ENCODE assay signal across 19 cellular contexts in genomic region chr10:133122171-133122935, GRCh38. TPM values are rescaled to one million over a fixed set of nuclear protein-coding genes. Genes with fewer than 3 reads are reported as not detected.
DNase-seq lines count a peak whose midpoint lies in the region; ATAC-seq and TF ChIP-seq lines count a peak whose summit lies in the region.
"Had no signal": no experiment of that assay in that cellular context is flagged by ENCODE, and none has a peak within 500 bp of the region (broad histone marks: within the 10 kb centered on the region; RNA-seq: fewer than 3 reads in every experiment).

No MANE protein-coding gene starts in this region.

- no peaks in the 10 kb centered on the region for H3K36me3 Mint-ChIP-seq in activated naive CD8-positive, alpha-beta T cell treated with anti-CD3 and anti-CD28 coated beads, Interleukin-2, amount 10 ng/mL, durations not matched to agents 7 days and 5 days
- H3K36me3 Mint-ChIP-seq in activated naive CD8-positive, alpha-beta T cell treated with anti-CD3 and anti-CD28 coated beads, Interleukin-2, amount 50 U/mL, for 24 hours (ENCODE audit: low read depth), result no peaks in the 10 kb centered on the region
- no peaks in the 10 kb centered on the region for H3K36me3 Mint-ChIP-seq in natural killer cell
- no peaks in the 10 kb centered on the region for H3K36me3 Mint-ChIP-seq in stimulated activated effector memory CD8-positive, alpha-beta T cell treated with anti-CD3 and anti-CD28 coated beads, Interleukin-12 subunit alpha, Interleukin-12 subunit beta, amount 100 ng/mL, for 72 hours
- H3K36me3 Mint-ChIP-seq: CD8-positive, alpha-beta T cell had no signal

- peaks cover 11% of the 10 kb centered on the region for H3K9me3 Mint-ChIP-seq in activated naive CD8-positive, alpha-beta T cell treated with anti-CD3 and anti-CD28 coated beads, Interleukin-2, amount 10 ng/mL, durations not matched to agents 7 days and 5 days
- H3K9me3 Mint-ChIP-seq in activated naive CD8-positive, alpha-beta T cell treated with anti-CD3 and anti-CD28 coated beads, Interleukin-2, amount 50 U/mL, for 24 hours, result no peaks in the 10 kb centered on the region
- no peaks in the 10 kb centered on the region for H3K9me3 Mint-ChIP-seq in natural killer cell
- H3K9me3 Mint-ChIP-seq in stimulated activated effector memory CD8-positive, alpha-beta T cell treated with anti-CD3 and anti-CD28 coated beads, Interleukin-12 subunit alpha, Interleukin-12 subunit beta, amount 100 ng/mL, for 72 hours, result no peaks in the 10 kb centered on the region
- H3K9me3 Mint-ChIP-seq: CD8-positive, alpha-beta T cell; GM23338 had no signal

- H3K4me1 Mint-ChIP-seq in activated naive CD8-positive, alpha-beta T cell treated with anti-CD3 and anti-CD28 coated beads, Interleukin-2, amount 10 ng/mL, durations not matched to agents 7 days and 5 days, result peaks cover 2% of the 10 kb centered on the region
- H3K4me1 Mint-ChIP-seq in activated naive CD8-positive, alpha-beta T cell treated with anti-CD3 and anti-CD28 coated beads, Interleukin-2, amount 50 U/mL, for 24 hours, result peaks cover 4% of the 10 kb centered on the region
- peaks cover 11 to 12% of the 10 kb centered on the region in 2 donors for H3K4me1 Mint-ChIP-seq in natural killer cell
- H3K4me1 Mint-ChIP-seq in stimulated activated effector memory CD8-positive, alpha-beta T cell treated with anti-CD3 and anti-CD28 coated beads, Interleukin-12 subunit alpha, Interleukin-12 subunit beta, amount 100 ng/mL, for 72 hours, result peaks cover 10% of the 10 kb centered on the region

- intact Hi-C loops in natural killer cell (cut with micrococcal nuclease), result no loop called here
- intact Hi-C loops in lower leg skin (cut with DNase I; ENCODE audit: low total_unique reads), result loop anchor here (5.0 kb wide), 1 partner anchor 285 kb away; no protein-coding TSS in a partner anchor

- TF ChIP-seq POLR2A in lower leg skin (IDR thresholded peaks at IDR 0.05), result no peak

- 65 to 69% methylated on average over 33 of the region's 33 CpGs for WGBS in lower leg skin, 2 donors

- ATAC-seq in activated naive CD8-positive, alpha-beta T cell treated with anti-CD3 and anti-CD28 coated beads, Interleukin-2, amount 10 ng/mL, durations not matched to agents 7 days and 5 days (ENCODE audit: low read depth), result no peak
- ATAC-seq in activated naive CD8-positive, alpha-beta T cell treated with anti-CD3 and anti-CD28 coated beads, Interleukin-2, amount 50 U/mL, for 24 hours, result no peak
- peak in 2 of 3 donors; percentile 18 to 30 for ATAC-seq in natural killer cell
- no peak for ATAC-seq in stimulated activated effector memory CD8-positive, alpha-beta T cell treated with anti-CD3 and anti-CD28 coated beads, Interleukin-12 subunit alpha, Interleukin-12 subunit beta, amount 100 ng/mL, for 72 hours
- ATAC-seq in GM18873 (IDR thresholded peaks at IDR 0.05; ENCODE audit: low FRiP score, unreplicated experiment), result no peak
- ATAC-seq: CD8-positive, alpha-beta T cell; GM23338; HepG2 had no signal

- H3K4me3 ChIP-seq in lower leg skin (ENCODE audit: low read depth, poor library complexity, severe bottlenecking), result no peak overlapping the region
- H3K4me3 ChIP-seq: GM23338 had no signal

- peaks cover 9% of the 10 kb centered on the region for H3K27me3 Mint-ChIP-seq in activated naive CD8-positive, alpha-beta T cell treated with anti-CD3 and anti-CD28 coated beads, Interleukin-2, amount 10 ng/mL, durations not matched to agents 7 days and 5 days
- H3K27me3 Mint-ChIP-seq in activated naive CD8-positive, alpha-beta T cell treated with anti-CD3 and anti-CD28 coated beads, Interleukin-2, amount 50 U/mL, for 24 hours, result peaks cover 21% of the 10 kb centered on the region
- peaks cover 9 to 13% of the 10 kb centered on the region in 2 donors for H3K27me3 Mint-ChIP-seq in natural killer cell (ENCODE audit: low read depth in 2 of 2)

- H3K4me3 Mint-ChIP-seq in activated naive CD8-positive, alpha-beta T cell treated with anti-CD3 and anti-CD28 coated beads, Interleukin-2, amount 10 ng/mL, durations not matched to agents 7 days and 5 days, result no peak overlapping the region
- H3K4me3 Mint-ChIP-seq in activated naive CD8-positive, alpha-beta T cell treated with anti-CD3 and anti-CD28 coated beads, Interleukin-2, amount 50 U/mL, for 24 hours, result no peak overlapping the region
- H3K4me3 Mint-ChIP-seq in natural killer cell, result peak overlapping the region; percentile 82
- H3K4me3 Mint-ChIP-seq in stimulated activated effector memory CD8-positive, alpha-beta T cell treated with anti-CD3 and anti-CD28 coated beads, Interleukin-12 subunit alpha, Interleukin-12 subunit beta, amount 100 ng/mL, for 72 hours, result peak overlapping the region; percentile 27
- H3K4me3 Mint-ChIP-seq: CD8-positive, alpha-beta T cell; GM23338 had no signal

- TF ChIP-seq CTCF in natural killer cell (IDR thresholded peaks at IDR 0.05) (no peak), lower leg skin (IDR thresholded peaks at IDR 0.05) (no peak)

- POLR2A ChIA-PET in activated naive CD8-positive, alpha-beta T cell treated with anti-CD3 and anti-CD28 coated beads, Interleukin-2, amount 10 ng/mL, durations not matched to agents 7 days and 5 days (lab: Charles Lee), result no interaction called here

- H3K27ac Mint-ChIP-seq in activated naive CD8-positive, alpha-beta T cell treated with anti-CD3 and anti-CD28 coated beads, Interleukin-2, amount 10 ng/mL, durations not matched to agents 7 days and 5 days, result no peak overlapping the region
- H3K27ac Mint-ChIP-seq in activated naive CD8-positive, alpha-beta T cell treated with anti-CD3 and anti-CD28 coated beads, Interleukin-2, amount 50 U/mL, for 24 hours, result no peak overlapping the region
- H3K27ac Mint-ChIP-seq in natural killer cell, result no peak overlapping the region
- H3K27ac Mint-ChIP-seq in stimulated activated effector memory CD8-positive, alpha-beta T cell treated with anti-CD3 and anti-CD28 coated beads, Interleukin-12 subunit alpha, Interleukin-12 subunit beta, amount 100 ng/mL, for 72 hours, result no peak overlapping the region
- H3K27ac Mint-ChIP-seq: CD8-positive, alpha-beta T cell; GM23338 had no signal

- DNase-seq in activated naive CD8-positive, alpha-beta T cell treated with anti-CD3 and anti-CD28 coated beads, Interleukin-2, amount 10 ng/mL, durations not matched to agents 7 days and 5 days, result peak; percentile 14
- no peak for DNase-seq in activated naive CD8-positive, alpha-beta T cell treated with anti-CD3 and anti-CD28 coated beads, Interleukin-2, amount 50 U/mL, for 24 hours
- DNase-seq in UCSD-AML1 (lab: John Stamatoyannopoulos, UW; ENCODE audit: unreplicated experiment) (peak; percentile 40), natural killer cell (no peak), lower leg skin (ENCODE audit: low spot score in 2 of 2) (no peak)
- DNase-seq in stimulated activated effector memory CD8-positive, alpha-beta T cell treated with anti-CD3 and anti-CD28 coated beads, Interleukin-12 subunit alpha, Interleukin-12 subunit beta, amount 100 ng/mL, for 72 hours (ENCODE audit: low spot score in 2 of 2), result no peak
- DNase-seq: Calu3; CD8-positive, alpha-beta T cell; KBM-7; NCI-H1105; NCI-H2081; NCI-H2171 treated with DMSO at 0.1 percent for 48 hours; NCI-H446; NCI-H526 treated with DMSO at 0.1 percent for 48 hours; SHP77 had no signal

RNA-seq across cellular contexts. Expression of gene ADGRA1, which starts 34.6 kb away (rescaled TPM):
- not detected for total RNA-seq in activated naive CD8-positive, alpha-beta T cell treated with anti-CD3 and anti-CD28 coated beads, Interleukin-2, amount 10 ng/mL, durations not matched to agents 7 days and 5 days
- total RNA-seq in natural killer cell (not detected), lower leg skin (not detected)
- total RNA-seq: Calu3; CD8-positive, alpha-beta T cell; HepG2; OCI-LY7 had no signal

RNA-seq across cellular contexts. Expression of gene KNDC1, which starts 37.7 kb away (rescaled TPM):
- total RNA-seq in activated naive CD8-positive, alpha-beta T cell treated with anti-CD3 and anti-CD28 coated beads, Interleukin-2, amount 10 ng/mL, durations not matched to agents 7 days and 5 days, result under 1 TPM; 0.36 to 0.40 TPM
- total RNA-seq in natural killer cell (1 to 10 TPM in 2 of 3 donors, not detected in 1; 2.1 to 5.9 TPM), lower leg skin (under 1 TPM; 0.19 to 0.59 (median 0.39) TPM)
- total RNA-seq: CD8-positive, alpha-beta T cell; HepG2; OCI-LY7 had no signal

Comparison
In these comparisons a context has a peak if more than half of its experiments do, and no peak if none do; other contexts are left out.
1. DNase-seq: peak in activated naive CD8-positive, alpha-beta T cell treated with anti-CD3 and anti-CD28 coated beads, Interleukin-2, amount 10 ng/mL, durations not matched to agents 7 days and 5 days (single experiment) and UCSD-AML1 (single experiment); none in activated naive CD8-positive, alpha-beta T cell treated with anti-CD3 and anti-CD28 coated beads, Interleukin-2, amount 50 U/mL, for 24 hours (single experiment), natural killer cell (single experiment), stimulated activated effector memory CD8-positive, alpha-beta T cell treated with anti-CD3 and anti-CD28 coated beads, Interleukin-12 subunit alpha, Interleukin-12 subunit beta, amount 100 ng/mL, for 72 hours (0 of 2) and lower leg skin (0 of 2).
2. ATAC-seq: peak in natural killer cell (2 of 3); none in activated naive CD8-positive, alpha-beta T cell treated with anti-CD3 and anti-CD28 coated beads, Interleukin-2, amount 10 ng/mL, durations not matched to agents 7 days and 5 days (single experiment), activated naive CD8-positive, alpha-beta T cell treated with anti-CD3 and anti-CD28 coated beads, Interleukin-2, amount 50 U/mL, for 24 hours (single experiment), stimulated activated effector memory CD8-positive, alpha-beta T cell treated with anti-CD3 and anti-CD28 coated beads, Interleukin-12 subunit alpha, Interleukin-12 subunit beta, amount 100 ng/mL, for 72 hours (single experiment) and GM18873 (single experiment).
3. H3K4me3 Mint-ChIP-seq: peak in natural killer cell (single experiment) and stimulated activated effector memory CD8-positive, alpha-beta T cell treated with anti-CD3 and anti-CD28 coated beads, Interleukin-12 subunit alpha, Interleukin-12 subunit beta, amount 100 ng/mL, for 72 hours (single experiment); none in activated naive CD8-positive, alpha-beta T cell treated with anti-CD3 and anti-CD28 coated beads, Interleukin-2, amount 10 ng/mL, durations not matched to agents 7 days and 5 days (single experiment) and activated naive CD8-positive, alpha-beta T cell treated with anti-CD3 and anti-CD28 coated beads, Interleukin-2, amount 50 U/mL, for 24 hours (single experiment).